1 cellular context compared by ENCODE assay signal in genomic region chr19:51702754-51703654, GRCh38.
TF ChIP-seq lines count a peak whose summit lies in the region.

No MANE protein-coding gene starts in this region.

TF ChIP-seq in K562, 482 proteins besides CTCF, POLR2A, EP300 and RAD21 (continues in another document):
- TF ChIP-seq REST (CRISPR knock-in tag; IDR thresholded peaks at IDR 0.05; ENCODE audit: low read depth) (no peak), FOXO4 (CRISPR knock-in tag; IDR thresholded peaks at IDR 0.05) (no peak), ZNF224 (CRISPR knock-in tag; IDR thresholded peaks at IDR 0.05) (0 out of 2 replicates have a peak, but pooled peaks have one; percentile 50), CHD4 (IDR thresholded peaks at IDR 0.05; ENCODE audit: insufficient read depth, insufficient replicate concordance, low read depth, low read length, poor library complexity, severe bottlenecking) (no peak), RREB1 (CRISPR knock-in tag; IDR thresholded peaks at IDR 0.05) (no peak), ZBTB7A (IDR thresholded peaks at IDR 0.05; ENCODE audit: borderline replicate concordance, control insufficient read depth, low read depth, low read length) (0 out of 2 replicates have a peak, but pooled peaks have one; percentile 10), ZKSCAN1 (IDR thresholded peaks at IDR 0.05; ENCODE audit: low read depth, low read length) (no peak), ZHX1 (conservative IDR thresholded peaks at IDR 0.05; ENCODE audit: low read length) (no peak), ARID3B (CRISPR knock-in tag; IDR thresholded peaks at IDR 0.05; ENCODE audit: borderline replicate concordance) (no peak), ZNF561 (CRISPR knock-in tag; conservative IDR thresholded peaks at IDR 0.05) (no peak), CTCFL (IDR thresholded peaks at IDR 0.05; ENCODE audit: borderline replicate concordance, insufficient read depth, low read depth, low read length, poor library complexity, severe bottlenecking) (no peak), MAZ (CRISPR knock-in tag; conservative IDR thresholded peaks at IDR 0.05 in 1 of 2, IDR thresholded peaks at IDR 0.05 in 1 of 2) (0 out of 4 replicates have a peak, but pooled peaks of 1 of the 2 experiments have one; percentile 12), CTBP1 (IDR thresholded peaks at IDR 0.05; ENCODE audit: borderline replicate concordance) (peak; percentile 11; the same call in 1 of the 2 replicates), ADNP (tag; IDR thresholded peaks at IDR 0.05) (no peak), BRCA1 (IDR thresholded peaks at IDR 0.05) (no peak), BRCA1 (CRISPR knock-in tag; IDR thresholded peaks at IDR 0.05) (no peak), ZNF830 (CRISPR knock-in tag; IDR thresholded peaks at IDR 0.05) (no peak), ZNF263 (CRISPR knock-in tag; IDR thresholded peaks at IDR 0.05; ENCODE audit: borderline replicate concordance) (peak; percentile 20), ARID4B (CRISPR knock-in tag; IDR thresholded peaks at IDR 0.05) (no peak), MCM2 (IDR thresholded peaks at IDR 0.05; ENCODE audit: low read depth) (no peak), ZNF232 (CRISPR knock-in tag; IDR thresholded peaks at IDR 0.05) (0 out of 2 replicates have a peak, but pooled peaks have one; percentile 45), FOXM1 (IDR thresholded peaks at IDR 0.05; ENCODE audit: low read depth) (0 out of 2 replicates have a peak, but pooled peaks have one; percentile 6), FOXM1 (CRISPR knock-in tag; IDR thresholded peaks at IDR 0.05; ENCODE audit: low read depth) (no peak), POLR2G (IDR thresholded peaks at IDR 0.05; ENCODE audit: low read depth, low read length) (peak; percentile 71), MXI1 (IDR thresholded peaks at IDR 0.05; ENCODE audit: low read depth, low read length) (no peak), IRF1 (CRISPR knock-in tag; IDR thresholded peaks at IDR 0.05; ENCODE audit: borderline replicate concordance) (no peak), ATF2 (CRISPR knock-in tag; IDR thresholded peaks at IDR 0.05) (0 out of 2 replicates have a peak, but pooled peaks have one; percentile 49), RFX7 (CRISPR knock-in tag; IDR thresholded peaks at IDR 0.05) (0 out of 2 replicates have a peak, but pooled peaks have one; percentile 24)
